In the genomic region with DNA sequence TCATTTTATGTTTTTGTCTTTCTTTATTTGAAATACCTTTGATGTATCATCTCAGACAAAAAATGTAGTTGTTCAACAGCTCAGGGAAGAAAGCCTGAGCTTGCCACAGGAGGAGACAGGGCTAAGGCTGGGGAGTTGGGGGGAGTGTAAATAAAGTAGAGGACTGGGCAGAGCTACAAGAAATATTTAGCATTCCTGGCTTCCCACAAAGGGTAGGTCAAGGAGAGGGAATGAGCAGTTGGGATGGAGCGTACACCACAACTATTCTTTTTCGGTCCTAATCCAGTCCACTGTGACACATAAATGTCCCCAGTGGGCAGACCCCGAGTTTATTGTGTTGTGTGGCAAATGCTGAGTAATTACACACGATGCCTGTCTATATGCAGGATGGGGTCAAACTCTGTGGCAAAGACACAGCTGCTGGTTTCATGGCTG, we compare ENCODE assay signal across 10 cellular contexts.
A peak's percentile ranks its signal among the peaks of the same experiment; 100 is the strongest.
DNase-seq lines count a peak whose midpoint lies in the region; ATAC-seq and TF ChIP-seq lines count a peak whose summit lies in the region.
"Had no signal": no experiment of that assay in that cellular context is flagged by ENCODE, and none has a peak within 500 bp of the region (broad histone marks: within the 10 kb centered on the region; RNA-seq: fewer than 3 reads in every experiment).

No MANE protein-coding gene starts in this region.

- ATAC-seq in natural killer cell treated with Interleukin-12 subunit alpha and Interleukin-12 subunit beta and Interleukin-15 and Interleukin-18, amount 100 ng/mL, for 72 hours = no peak
- ATAC-seq in natural killer cell (no peak), HG03571 (IDR thresholded peaks at IDR 0.05; ENCODE audit: unreplicated experiment) (no peak), HG03139 (IDR thresholded peaks at IDR 0.05; ENCODE audit: unreplicated experiment) (no peak), HG03354 (IDR thresholded peaks at IDR 0.05; ENCODE audit: poor library complexity, severe bottlenecking, unreplicated experiment) (no peak)
- no peak for ATAC-seq in activated CD8-positive, alpha-beta memory T cell treated with anti-CD3 and anti-CD28 coated beads, Interleukin-2, amount 10 ng/mL, durations not matched to agents 7 days and 5 days

- no peak for TF ChIP-seq CTCF in natural killer cell (IDR thresholded peaks at IDR 0.05)
- TF ChIP-seq CTCF in cardiac fibroblast (IDR thresholded peaks at IDR 0.05; ENCODE audit: low read depth, low read length) = no peak
- TF ChIP-seq CTCF in mesothelial cell of epicardium (IDR thresholded peaks at IDR 0.05; ENCODE audit: unreplicated experiment) = no peak

- CTCF ChIA-PET in activated CD8-positive, alpha-beta memory T cell treated with anti-CD3 and anti-CD28 coated beads, Interleukin-2, amount 10 ng/mL, durations not matched to agents 7 days and 5 days (lab: Charles Lee) = no interaction called here

- H3K4me1 Mint-ChIP-seq in natural killer cell treated with Interleukin-12 subunit alpha and Interleukin-12 subunit beta and Interleukin-15 and Interleukin-18, amount 100 ng/mL, for 72 hours (ENCODE audit: low read depth in 2 of 2) = peaks cover 10 to 14% of the 10 kb centered on the region in 2 donors
- H3K4me1 Mint-ChIP-seq in natural killer cell (peaks cover 18 to 30% of the 10 kb centered on the region in 2 donors), mesothelial cell of epicardium (peaks cover 80% of the 10 kb centered on the region)
- peaks cover 9% of the 10 kb centered on the region for H3K4me1 Mint-ChIP-seq in activated CD8-positive, alpha-beta memory T cell treated with anti-CD3 and anti-CD28 coated beads, Interleukin-2, amount 10 ng/mL, durations not matched to agents 7 days and 5 days

- peak overlapping the region; percentile 19 for H3K4me3 Mint-ChIP-seq in natural killer cell treated with Interleukin-12 subunit alpha and Interleukin-12 subunit beta and Interleukin-15 and Interleukin-18, amount 100 ng/mL, for 72 hours
- H3K4me3 Mint-ChIP-seq in natural killer cell = no peak overlapping the region
- H3K4me3 Mint-ChIP-seq in mesothelial cell of epicardium = no peak overlapping the region
- H3K4me3 Mint-ChIP-seq in activated CD8-positive, alpha-beta memory T cell treated with anti-CD3 and anti-CD28 coated beads, Interleukin-2, amount 10 ng/mL, durations not matched to agents 7 days and 5 days = no peak overlapping the region

- peak overlapping the region in 1 of 2 donors; percentile 73 for H3K27ac Mint-ChIP-seq in natural killer cell treated with Interleukin-12 subunit alpha and Interleukin-12 subunit beta and Interleukin-15 and Interleukin-18, amount 100 ng/mL, for 72 hours
- H3K27ac Mint-ChIP-seq in natural killer cell (no peak overlapping the region), mesothelial cell of epicardium (peak overlapping the region; percentile 91)
- H3K27ac Mint-ChIP-seq in activated CD8-positive, alpha-beta memory T cell treated with anti-CD3 and anti-CD28 coated beads, Interleukin-2, amount 10 ng/mL, durations not matched to agents 7 days and 5 days = no peak overlapping the region

- DNase-seq in natural killer cell treated with Interleukin-12 subunit alpha and Interleukin-12 subunit beta and Interleukin-15 and Interleukin-18, amount 100 ng/mL, for 72 hours (ENCODE audit: low spot score) = no peak
- DNase-seq in natural killer cell = no peak
- DNase-seq in cardiac fibroblast (ENCODE audit: low read depth in 2 of 2) = peak; percentile 93 to 97
- DNase-seq in mesothelial cell of epicardium (ENCODE audit: low spot score in 2 of 2, unreplicated experiment in 2 of 2) = no peak
- DNase-seq in activated CD8-positive, alpha-beta memory T cell treated with anti-CD3 and anti-CD28 coated beads, Interleukin-2, amount 10 ng/mL, durations not matched to agents 7 days and 5 days = no peak
- DNase-seq: stimulated activated CD4-positive, alpha-beta T cell treated with anti-CD3 and anti-CD28 coated beads, Interleukin-12 subunit alpha, Interleukin-12 subunit beta, amount 100 ng/mL, for 4 hours; T-helper 9 cell had no signal

- no peak overlapping the region for H3K4me3 ChIP-seq in cardiac fibroblast (replicated peaks in 1 of 2; ENCODE audit: low read depth in 2 of 2, low read length in 2 of 2)

- H3K36me3 Mint-ChIP-seq in natural killer cell treated with Interleukin-12 subunit alpha and Interleukin-12 subunit beta and Interleukin-15 and Interleukin-18, amount 100 ng/mL, for 72 hours = no peaks in the 10 kb centered on the region
- H3K36me3 Mint-ChIP-seq in natural killer cell = no peaks in the 10 kb centered on the region
- peaks cover 6% of the 10 kb centered on the region for H3K36me3 Mint-ChIP-seq in mesothelial cell of epicardium
- H3K36me3 Mint-ChIP-seq in activated CD8-positive, alpha-beta memory T cell treated with anti-CD3 and anti-CD28 coated beads, Interleukin-2, amount 10 ng/mL, durations not matched to agents 7 days and 5 days = peaks cover 6% of the 10 kb centered on the region

- intact Hi-C loops in natural killer cell (cut with micrococcal nuclease) = no loop called here

- H3K9me3 Mint-ChIP-seq in natural killer cell treated with Interleukin-12 subunit alpha and Interleukin-12 subunit beta and Interleukin-15 and Interleukin-18, amount 100 ng/mL, for 72 hours = no peaks in the 10 kb centered on the region
- no peaks in the 10 kb centered on the region for H3K9me3 Mint-ChIP-seq in natural killer cell
- H3K9me3 Mint-ChIP-seq in mesothelial cell of epicardium = peaks cover 4% of the 10 kb centered on the region
- no peaks in the 10 kb centered on the region for H3K9me3 Mint-ChIP-seq in activated CD8-positive, alpha-beta memory T cell treated with anti-CD3 and anti-CD28 coated beads, Interleukin-2, amount 10 ng/mL, durations not matched to agents 7 days and 5 days (ENCODE audit: low read depth)

- peaks cover 0 to 2% of the 10 kb centered on the region in 2 donors for H3K27me3 Mint-ChIP-seq in natural killer cell treated with Interleukin-12 subunit alpha and Interleukin-12 subunit beta and Interleukin-15 and Interleukin-18, amount 100 ng/mL, for 72 hours
- H3K27me3 Mint-ChIP-seq in natural killer cell (ENCODE audit: low read depth in 2 of 2) (no peaks in the 10 kb centered on the region), mesothelial cell of epicardium (ENCODE audit: low read depth) (no peaks in the 10 kb centered on the region)
- no peaks in the 10 kb centered on the region for H3K27me3 Mint-ChIP-seq in activated CD8-positive, alpha-beta memory T cell treated with anti-CD3 and anti-CD28 coated beads, Interleukin-2, amount 10 ng/mL, durations not matched to agents 7 days and 5 days

Comparison
In these comparisons a context has a peak if more than half of its experiments do, and no peak if none do; other contexts are left out.
1. DNase-seq: peak in cardiac fibroblast (2 of 2); none in natural killer cell treated with Interleukin-12 subunit alpha and Interleukin-12 subunit beta and Interleukin-15 and Interleukin-18, amount 100 ng/mL, for 72 hours (single experiment), natural killer cell (single experiment), mesothelial cell of epicardium (0 of 2) and activated CD8-positive, alpha-beta memory T cell treated with anti-CD3 and anti-CD28 coated beads, Interleukin-2, amount 10 ng/mL, durations not matched to agents 7 days and 5 days (single experiment).